In the genomic region with DNA sequence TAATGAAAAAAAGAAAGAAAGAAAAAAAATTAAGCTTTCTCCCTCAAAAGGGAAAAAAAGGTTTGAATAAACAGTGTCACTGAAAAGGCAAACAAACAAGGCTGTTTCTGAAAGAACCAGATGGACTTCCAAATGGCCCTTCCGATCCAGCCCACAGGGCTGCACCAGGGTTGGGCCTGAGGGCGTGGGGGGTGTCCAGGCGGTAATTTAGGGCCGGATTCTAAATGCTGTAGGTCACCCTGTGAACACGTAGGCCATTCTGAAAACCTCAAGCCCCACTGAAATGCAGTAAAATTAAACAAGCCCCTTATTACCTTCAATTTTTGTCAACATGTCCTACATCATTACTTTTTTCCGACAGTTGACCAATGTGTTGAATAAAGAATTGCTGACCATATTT, we compare ENCODE assay signal across 21 cellular contexts.
DNase-seq lines count a peak whose midpoint lies in the region; ATAC-seq, FAIRE-seq and TF ChIP-seq lines count a peak whose summit lies in the region.
"Had no signal": no experiment of that assay in that cellular context is flagged by ENCODE, and none has a peak within 500 bp of the region (broad histone marks: within the 10 kb centered on the region; RNA-seq: fewer than 3 reads in every experiment).

No MANE protein-coding gene starts in this region.

- H3K4me3 ChIP-seq in Caco-2 (ENCODE audit: low read depth, low read length) (no peak overlapping the region), HepG2 (replicated peaks in 1 of 3; ENCODE audit: insufficient read depth in 1 of 3, low read depth in 2 of 3, low read length in 3 of 3) (peak overlapping the region; percentile 14 to 60 (median 18); a peak in 3 of 6 replicates)

- no peak for FAIRE-seq in HepG2 (lab: Jason Lieb, UNC)
- FAIRE-seq: bronchial epithelial cell, G401.6, GM12891 had no signal

- POLR2A ChIA-PET in Caco-2 (lab: Charles Lee) (no interaction called here), HepG2 (lab: Yijun Ruan, JAX) (no interaction called here)

- intact Hi-C loops in Caco-2 (cut with micrococcal nuclease; ENCODE audit: unreplicated experiment) (no loop called here), HepG2 (cut with micrococcal nuclease; ENCODE audit: unreplicated experiment) (no loop called here), sciatic nerve (cut with DNase I) (no loop called here)

- peak overlapping the region; percentile 53 for H3K27ac Mint-ChIP-seq in Caco-2 (ENCODE audit: unreplicated experiment)
- H3K27ac Mint-ChIP-seq: activated naive CD8-positive, alpha-beta T cell; natural killer cell treated with Interleukin-12 subunit alpha and Interleukin-12 subunit beta and Interleukin-15 and Interleukin-18, amount 100 ng/mL, for 72 hours had no signal

- H3K4me1 ChIP-seq in Caco-2 (peaks cover 51% of the 10 kb centered on the region), HepG2 (ENCODE audit: insufficient read depth, low read length) (peaks cover 38% of the 10 kb centered on the region)

- no peaks in the 10 kb centered on the region for H3K79me2 ChIP-seq in HepG2 (ENCODE audit: insufficient read depth, low read length)

- no peaks in the 10 kb centered on the region for H3K9me3 ChIP-seq in Caco-2
- no peaks in the 10 kb centered on the region for H3K9me3 ChIP-seq in HepG2 (ENCODE audit: low read length)

- H3K27me3 Mint-ChIP-seq in Caco-2 (ENCODE audit: insufficient read depth, unreplicated experiment), result no peaks in the 10 kb centered on the region
- H3K27me3 Mint-ChIP-seq: activated naive CD8-positive, alpha-beta T cell had no signal

- CTCF ChIA-PET in Caco-2 (lab: Charles Lee), result no interaction called here
- CTCF ChIA-PET in HepG2 (lab: Yijun Ruan, JAX; ENCODE audit: low intra/inter-chr PET ratio, low total read pairs), result no interaction called here

- WGBS in HepG2 (ENCODE audit: low lambda C conversion rate), result 21% methylated on average over 5 of the region's 6 CpGs

- BruUV-seq in Caco-2 (replicated peaks; lab: Mats Ljungman, UMichigan) (no TSS peak), HepG2 (replicated peaks; lab: Mats Ljungman, UMichigan) (no TSS peak)

- no peaks in the 10 kb centered on the region for H3K9me3 Mint-ChIP-seq in Caco-2 (ENCODE audit: unreplicated experiment)
- H3K9me3 Mint-ChIP-seq: natural killer cell treated with Interleukin-12 subunit alpha and Interleukin-12 subunit beta and Interleukin-15 and Interleukin-18, amount 100 ng/mL, for 72 hours had no signal

- TF ChIP-seq EP300 in HepG2 (IDR thresholded peaks at IDR 0.05; ENCODE audit: low read depth in 2 of 2, low read length in 2 of 2) (no peak), HepG2 (CRISPR knock-in tag; IDR thresholded peaks at IDR 0.05; ENCODE audit: borderline replicate concordance) (no peak)

- peak overlapping the region; percentile 45; the same call in 1 of the 2 replicates for H3K27ac ChIP-seq in VCaP
- H3K27ac ChIP-seq in HepG2 (ENCODE audit: extremely low read length, insufficient read depth, low read length), result no peak overlapping the region

- TF ChIP-seq POLR2A in HepG2 (IDR thresholded peaks at IDR 0.05; ENCODE audit: insufficient read depth in 1 of 2, low read depth in 2 of 2, low read length in 2 of 2), result no peak

- no peaks in the 10 kb centered on the region for H3K36me3 Mint-ChIP-seq in Caco-2 (ENCODE audit: insufficient read depth, unreplicated experiment)
- H3K36me3 Mint-ChIP-seq: activated naive CD8-positive, alpha-beta T cell; natural killer cell treated with Interleukin-12 subunit alpha and Interleukin-12 subunit beta and Interleukin-15 and Interleukin-18, amount 100 ng/mL, for 72 hours had no signal

- peaks cover 22% of the 10 kb centered on the region for H3K4me1 Mint-ChIP-seq in Caco-2 (ENCODE audit: low read depth, unreplicated experiment)

- H3K4me3 Mint-ChIP-seq in Caco-2 (ENCODE audit: unreplicated experiment), result no peak overlapping the region
- H3K4me3 Mint-ChIP-seq: activated naive CD8-positive, alpha-beta T cell; natural killer cell treated with Interleukin-12 subunit alpha and Interleukin-12 subunit beta and Interleukin-15 and Interleukin-18, amount 100 ng/mL, for 72 hours had no signal

- H3K27me3 ChIP-seq in Caco-2 (replicated peaks; ENCODE audit: control insufficient read depth, insufficient read depth, low read length) (no peaks in the 10 kb centered on the region), HepG2 (ENCODE audit: control insufficient read depth in 1 of 2, insufficient read depth in 2 of 2, low read length in 2 of 2) (peaks cover 4 to 10% of the 10 kb centered on the region in 2 experiments; a peak in 3 of 5 replicates)

- in situ Hi-C loops in HepG2 (cut with HindIII; ENCODE audit: extremely low pct_ligation_motif_present, low pct_unique_long_range_greater_than_20kb), result no loop called here

- DNase-seq in Caco-2, result no peak
- DNase-seq in HepG2 (ENCODE audit: low spot score), result no peak
- no peak for DNase-seq in sciatic nerve (ENCODE audit: low spot score)
- no peak for DNase-seq in NCI-H1694 treated with DMSO at 0.1 percent for 48 hours (lab: John Stamatoyannopoulos, UW)
- no peak for DNase-seq in MV-4-11 (lab: John Stamatoyannopoulos, UW)
- DNase-seq: ACHN; activated CD4-positive, alpha-beta T cell treated with anti-CD3 and anti-CD28 coated beads for 4 hours; activated T-cell treated with anti-CD3 and anti-CD28 coated beads for 4 hours; effector CD8-positive, alpha-beta T cell; NCI-H1436 treated with DMSO at 0.1 percent for 48 hours; SHP77; stimulated activated CD8-positive, alpha-beta memory T cell treated with anti-CD3 and anti-CD28 coated beads, Interleukin-4, amount 100 ng/mL, for 48 hours had no signal

- H3K9ac ChIP-seq in HepG2 (ENCODE audit: insufficient read depth, low read depth, low read length), result no peak overlapping the region

- H3K4me2 ChIP-seq in HepG2 (ENCODE audit: low read depth, low read length), result peak overlapping the region; percentile 76

- H3K36me3 ChIP-seq in Caco-2 (ENCODE audit: control insufficient read depth, insufficient read depth, low read length) (no peaks in the 10 kb centered on the region), HepG2 (replicated peaks in 1 of 2; ENCODE audit: control insufficient read depth in 1 of 2, insufficient read depth in 2 of 2, low read length in 2 of 2) (no peaks in the 10 kb centered on the region)

- ATAC-seq in HepG2 (peak; percentile 39; the same call in 1 of the 3 replicates), sciatic nerve (peak; percentile 88), HG03432 (IDR thresholded peaks at IDR 0.05; ENCODE audit: unreplicated experiment) (no peak), GM18511 (IDR thresholded peaks at IDR 0.05; ENCODE audit: unreplicated experiment) (no peak)
- ATAC-seq: left ventricle myocardium superior; natural killer cell treated with Interleukin-12 subunit alpha and Interleukin-12 subunit beta and Interleukin-15 and Interleukin-18, amount 100 ng/mL, for 72 hours had no signal

- TF ChIP-seq CTCF in Caco-2 (IDR thresholded peaks at IDR 0.05; ENCODE audit: insufficient read depth in 1 of 2, low read depth in 1 of 2, low read length in 1 of 2, severe bottlenecking in 1 of 2, unreplicated experiment in 1 of 2), result no peak
- no peak for TF ChIP-seq CTCF in VCaP (conservative IDR thresholded peaks at IDR 0.05)
- no peak for TF ChIP-seq CTCF in HepG2 (CRISPR knock-in tag; IDR thresholded peaks at IDR 0.05)

- H4K20me1 ChIP-seq in HepG2 (ENCODE audit: insufficient read depth, low read length), result no peaks in the 10 kb centered on the region

- H2AFZ ChIP-seq in HepG2 (ENCODE audit: low read length), result no peak overlapping the region

- no peak for TF ChIP-seq RAD21 in HepG2 (CRISPR knock-in tag; IDR thresholded peaks at IDR 0.05)

TF ChIP-seq in HepG2, 621 proteins besides CTCF, POLR2A, EP300 and RAD21:
- TF ChIP-seq ZNF256 (CRISPR knock-in tag; conservative IDR thresholded peaks at IDR 0.05), result no peak
TF ChIP-seq in HepG2: peak in this region for 0.

Comparison
In these comparisons a context has a peak if more than half of its experiments do, and no peak if none do; other contexts are left out.
1. ATAC-seq: peak in HepG2 (single experiment) and sciatic nerve (single experiment); none in HG03432 (single experiment) and GM18511 (single experiment).